ENCODE assay signal across 12 cellular contexts in the genomic region with DNA sequence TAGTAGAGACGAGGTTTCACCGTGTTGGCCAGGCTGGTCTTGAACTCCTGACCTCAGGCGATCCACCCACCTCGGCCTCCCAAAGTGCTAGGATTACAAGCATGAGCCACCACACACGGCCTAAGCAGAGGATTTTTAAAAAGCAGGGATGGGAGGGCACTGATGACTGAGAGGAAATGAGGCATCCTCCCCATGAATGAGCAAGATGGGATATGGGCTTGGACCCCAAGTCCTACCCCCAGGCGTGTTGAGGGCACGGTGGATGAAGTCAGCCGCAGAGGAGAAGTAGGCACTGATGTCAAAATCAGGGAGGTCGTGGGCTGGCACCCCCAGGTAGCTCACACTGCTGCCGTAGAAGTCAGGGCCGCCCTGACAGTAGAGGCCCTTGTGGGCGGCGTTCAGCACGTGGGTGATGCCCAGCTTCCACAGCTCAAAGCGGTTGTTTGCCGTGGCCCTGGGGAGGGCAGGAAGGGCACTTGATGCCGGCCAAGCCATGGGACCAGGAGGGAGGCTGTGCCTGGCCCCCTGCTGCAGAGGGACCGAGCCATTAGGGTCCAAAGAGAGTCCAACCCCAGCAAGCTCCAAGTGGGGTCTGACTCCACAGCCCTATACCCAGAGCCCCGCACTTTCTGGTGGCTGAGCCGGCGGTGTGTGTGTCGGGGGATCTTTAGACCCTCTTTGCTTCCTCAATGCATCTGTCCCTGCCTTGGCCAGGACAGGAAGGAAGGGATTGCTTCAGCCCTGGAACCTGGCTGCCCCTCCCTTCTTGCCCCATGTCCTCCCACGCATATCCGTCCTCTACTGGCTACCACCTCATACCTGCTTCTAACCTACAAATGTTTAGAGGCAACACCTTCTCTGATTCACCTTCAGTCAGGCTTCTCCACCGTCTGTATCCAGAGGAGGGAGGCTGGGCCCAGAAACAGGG. TPM values are rescaled to one million over a fixed set of nuclear protein-coding genes. Genes with fewer than 3 reads are reported as not detected.
DNase-seq lines count a peak whose midpoint lies in the region; ATAC-seq lines count a peak whose summit lies in the region.
"Had no signal": no experiment of that assay in that cellular context is flagged by ENCODE, and none has a peak within 500 bp of the region (broad histone marks: within the 10 kb centered on the region; RNA-seq: fewer than 3 reads in every experiment).

No MANE protein-coding gene starts in this region.

- ATAC-seq in HG02759 (IDR thresholded peaks at IDR 0.05; ENCODE audit: unreplicated experiment), result no peak
- no peak for ATAC-seq in HG02852 (IDR thresholded peaks at IDR 0.05; ENCODE audit: unreplicated experiment)
- ATAC-seq: activated T-cell treated with anti-CD3 and anti-CD28 coated beads, Interleukin-2, amount 50 U/mL, for 72 hours had no signal

- H3K14ac ChIP-seq in mesenchymal stem cell (ENCODE audit: low read length in 2 of 2), result no peak overlapping the region

- no peak overlapping the region for H2BK120ac ChIP-seq in mesenchymal stem cell (ENCODE audit: low read depth, low read length)

- H3K9me3 ChIP-seq in mesenchymal stem cell (ENCODE audit: control insufficient read depth, low read length) (no peaks in the 10 kb centered on the region), skeletal muscle satellite cell (replicated peaks; ENCODE audit: low read length) (no peaks in the 10 kb centered on the region)
- H3K9me3 ChIP-seq: ascending aorta had no signal

- no peak overlapping the region for H2BK15ac ChIP-seq in mesenchymal stem cell (ENCODE audit: low read depth, poor library complexity, severe bottlenecking)

- H3K27me3 Mint-ChIP-seq in activated CD4-positive, alpha-beta T cell treated with anti-CD3 and anti-CD28 coated beads, Interleukin-2, amount 10 ng/mL, durations not matched to agents 24 days and 14 days, result no peaks in the 10 kb centered on the region

- no peak overlapping the region for H3K27ac ChIP-seq in mesenchymal stem cell (ENCODE audit: low read length, poor library complexity, severe bottlenecking)
- H3K27ac ChIP-seq: ascending aorta had no signal

- no peak overlapping the region for H2AFZ ChIP-seq in mesenchymal stem cell (ENCODE audit: low read depth, low read length)

- H3K27ac Mint-ChIP-seq in activated CD4-positive, alpha-beta T cell treated with anti-CD3 and anti-CD28 coated beads, Interleukin-2, amount 10 ng/mL, durations not matched to agents 24 days and 14 days, result peak overlapping the region; percentile 11
- H3K27ac Mint-ChIP-seq: activated T-cell treated with anti-CD3 and anti-CD28 coated beads, Interleukin-2, amount 50 U/mL, for 72 hours had no signal

- no peak overlapping the region for H2AK5ac ChIP-seq in mesenchymal stem cell (ENCODE audit: low read length, severe bottlenecking)

- no peak overlapping the region for H4K8ac ChIP-seq in mesenchymal stem cell (ENCODE audit: low read length)

- no peak overlapping the region for H3K23ac ChIP-seq in mesenchymal stem cell (ENCODE audit: low read length in 2 of 2)

- peak overlapping the region; percentile 28 for H4K91ac ChIP-seq in mesenchymal stem cell (ENCODE audit: low read length)

- peaks cover 16% of the 10 kb centered on the region for H3K4me1 Mint-ChIP-seq in activated CD4-positive, alpha-beta T cell treated with anti-CD3 and anti-CD28 coated beads, Interleukin-2, amount 10 ng/mL, durations not matched to agents 24 days and 14 days

- peaks cover 2% of the 10 kb centered on the region for H3K36me3 Mint-ChIP-seq in activated CD4-positive, alpha-beta T cell treated with anti-CD3 and anti-CD28 coated beads, Interleukin-2, amount 10 ng/mL, durations not matched to agents 24 days and 14 days (ENCODE audit: low read depth)
- H3K36me3 Mint-ChIP-seq: immature natural killer cell had no signal

- H3K27me3 ChIP-seq in mesenchymal stem cell (ENCODE audit: control insufficient read depth in 1 of 2, insufficient read depth in 1 of 2, low read length in 2 of 2) (no peaks in the 10 kb centered on the region), skeletal muscle satellite cell (ENCODE audit: control insufficient read depth, insufficient read depth, low read length) (no peaks in the 10 kb centered on the region)
- H3K27me3 ChIP-seq: ascending aorta had no signal

- H3K4ac ChIP-seq in mesenchymal stem cell (ENCODE audit: low read depth in 1 of 2, low read length in 2 of 2), result no peak overlapping the region

- intact Hi-C loops in activated CD4-positive, alpha-beta T cell treated with anti-CD3 and anti-CD28 coated beads, Interleukin-2, amount 10 ng/mL, durations not matched to agents 24 days and 14 days (cut with micrococcal nuclease), result no loop called here

- H3K4me2 ChIP-seq in mesenchymal stem cell (ENCODE audit: low read length, poor library complexity, severe bottlenecking) (no peak overlapping the region), skeletal muscle satellite cell (ENCODE audit: low read length) (peak overlapping the region; percentile 45)

- H3K36me3 ChIP-seq in mesenchymal stem cell (ENCODE audit: control insufficient read depth in 1 of 2, insufficient read depth in 2 of 2, low read depth in 1 of 2, low read length in 2 of 2), result no peaks in the 10 kb centered on the region
- H3K36me3 ChIP-seq in skeletal muscle satellite cell (ENCODE audit: insufficient read depth, low read length), result no peaks in the 10 kb centered on the region
- H3K36me3 ChIP-seq: ascending aorta had no signal

- peaks cover 1% of the 10 kb centered on the region for H3K79me1 ChIP-seq in mesenchymal stem cell (replicated peaks; ENCODE audit: low read length, poor library complexity, severe bottlenecking)

- no peak overlapping the region for H2BK5ac ChIP-seq in mesenchymal stem cell (ENCODE audit: low read depth, low read length, poor library complexity, severe bottlenecking)

- no peaks in the 10 kb centered on the region for H3K9me3 Mint-ChIP-seq in activated CD4-positive, alpha-beta T cell treated with anti-CD3 and anti-CD28 coated beads, Interleukin-2, amount 10 ng/mL, durations not matched to agents 24 days and 14 days
- H3K9me3 Mint-ChIP-seq: activated T-cell treated with anti-CD3 and anti-CD28 coated beads, Interleukin-2, amount 50 U/mL, for 72 hours had no signal

- WGBS in mesenchymal stem cell, result 91% methylated on average over 25 of the region's 25 CpGs

- H2BK12ac ChIP-seq in mesenchymal stem cell (ENCODE audit: low read length in 2 of 2), result no peak overlapping the region

- no peak for DNase-seq in activated CD4-positive, alpha-beta T cell treated with anti-CD3 and anti-CD28 coated beads, Interleukin-2, amount 10 ng/mL, durations not matched to agents 24 days and 14 days
- DNase-seq in activated CD4-positive, alpha-beta T cell treated with anti-CD3 and anti-CD28 coated beads, Interleukin-2, amount 50 U/mL, for 1 hour, result no peak
- peak; percentile 50 for DNase-seq in SW480 (ENCODE audit: low spot score)
- DNase-seq in mesenchymal stem cell, result no peak
- no peak for DNase-seq in DMS79 treated with DMSO at 0.1 percent for 48 hours (lab: John Stamatoyannopoulos, UW)
- DNase-seq: immature natural killer cell, NCI-H1092 had no signal

- H3K9ac ChIP-seq in mesenchymal stem cell (ENCODE audit: low read length), result no peak overlapping the region
- peak overlapping the region; percentile 59 for H3K9ac ChIP-seq in skeletal muscle satellite cell (ENCODE audit: low read depth, low read length)

- H3K4me3 ChIP-seq in mesenchymal stem cell (ENCODE audit: insufficient read depth in 1 of 2, low read depth in 1 of 2, low read length in 2 of 2) (no peak overlapping the region), skeletal muscle satellite cell (ENCODE audit: low read length) (peak overlapping the region; percentile 34)
- H3K4me3 ChIP-seq: ascending aorta had no signal

- no peak overlapping the region for H3K4me3 Mint-ChIP-seq in activated CD4-positive, alpha-beta T cell treated with anti-CD3 and anti-CD28 coated beads, Interleukin-2, amount 10 ng/mL, durations not matched to agents 24 days and 14 days
- H3K4me3 Mint-ChIP-seq: activated T-cell treated with anti-CD3 and anti-CD28 coated beads, Interleukin-2, amount 50 U/mL, for 72 hours; immature natural killer cell had no signal

- peaks cover 4% of the 10 kb centered on the region for H3K4me1 ChIP-seq in mesenchymal stem cell (ENCODE audit: control insufficient read depth, insufficient read depth, low read depth, low read length)
- peaks cover 23% of the 10 kb centered on the region for H3K4me1 ChIP-seq in skeletal muscle satellite cell (ENCODE audit: control insufficient read depth, insufficient read depth, low read length)

- H3K18ac ChIP-seq in mesenchymal stem cell (ENCODE audit: low read depth in 1 of 2, low read length in 2 of 2), result no peak overlapping the region

RNA-seq across cellular contexts. Expression of gene SAMD8, which starts 3.4 kb away (rescaled TPM):
- 17.7 and 17.9 TPM in 2 replicates for total RNA-seq in activated CD4-positive, alpha-beta T cell treated with anti-CD3 and anti-CD28 coated beads, Interleukin-2, amount 10 ng/mL, durations not matched to agents 24 days and 14 days
- 12.8 TPM for polyA plus RNA-seq in mesenchymal stem cell (2013, experiment 1 of 2)
- 13.2 TPM for polyA plus RNA-seq in mesenchymal stem cell (2013, experiment 2 of 2)
- 21.8 and 23.3 TPM in 2 replicates for total RNA-seq in skeletal muscle satellite cell (2012; rRNA removed)
